In the genomic region with DNA sequence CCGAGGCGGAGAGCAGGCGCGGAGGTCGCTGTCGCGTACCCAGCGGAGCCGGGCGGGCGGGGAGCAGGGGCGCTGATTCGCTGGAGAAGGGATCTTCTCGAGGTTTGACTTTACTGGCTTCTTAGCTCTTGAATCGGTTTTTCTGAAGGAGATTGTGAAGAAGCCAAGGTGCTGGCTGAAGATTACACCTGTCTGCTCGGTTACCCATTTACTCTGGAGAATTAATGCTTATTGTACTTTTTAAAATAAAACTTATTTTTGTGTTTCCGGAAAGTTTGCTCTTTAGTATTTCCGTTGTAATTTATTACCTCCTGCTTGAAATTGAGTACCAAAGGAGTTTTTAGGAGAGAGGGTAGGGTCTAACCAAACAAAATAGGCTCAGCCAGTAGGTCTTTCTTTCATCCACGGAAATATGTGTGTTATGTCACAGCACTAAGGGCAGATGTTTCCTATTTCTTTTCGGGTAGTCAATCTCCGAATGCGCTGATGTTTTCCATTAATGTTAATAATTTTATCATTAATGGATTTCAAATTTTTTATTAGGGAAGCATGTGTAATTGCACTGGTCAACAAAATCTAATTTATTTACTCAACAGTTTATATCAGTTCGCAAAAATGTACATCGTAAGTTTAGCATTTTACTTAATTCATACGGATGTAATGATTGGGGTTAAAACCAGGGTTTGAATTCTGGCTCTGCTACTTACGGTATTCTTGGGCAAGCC, we compare ENCODE assay signal across 9 cellular contexts. TPM values are rescaled to one million over a fixed set of nuclear protein-coding genes. Genes with fewer than 3 reads are reported as not detected.
DNase-seq lines count a peak whose midpoint lies in the region; ATAC-seq and TF ChIP-seq lines count a peak whose summit lies in the region.
"Had no signal": no experiment of that assay in that cellular context is flagged by ENCODE, and none has a peak within 500 bp of the region (broad histone marks: within the 10 kb centered on the region; RNA-seq: fewer than 3 reads in every experiment).

No MANE protein-coding gene starts in this region.

- peaks cover 32% of the 10 kb centered on the region for H4K20me1 ChIP-seq in DND-41 (ENCODE audit: insufficient read depth, low read length)

- H3K79me2 ChIP-seq in DND-41 (ENCODE audit: insufficient read depth, low read length): peaks cover 53% of the 10 kb centered on the region

- DNase-seq in DND-41 (no peak), NB4 (ENCODE audit: low read depth) (peak; percentile 39), dermis microvascular lymphatic vessel endothelial cell (ENCODE audit: low read depth in 2 of 2) (peak; percentile 25 to 34), nephron progenitor cell (no peak), cerebellar cortex (ENCODE audit: low spot score) (no peak), GDM1 (lab: John Stamatoyannopoulos, UW) (no peak), DMS53 treated with DMSO at 0.1 percent for 48 hours (lab: John Stamatoyannopoulos, UW; ENCODE audit: unreplicated experiment) (no peak)

- no peaks in the 10 kb centered on the region for H3K9me3 ChIP-seq in DND-41 (ENCODE audit: insufficient read depth, low read length, severe bottlenecking)

- peak overlapping the region; percentile 69 for H2AFZ ChIP-seq in DND-41 (ENCODE audit: low read depth, low read length)

- no peak for TF ChIP-seq CTCF in DND-41 (IDR thresholded peaks at IDR 0.05; ENCODE audit: borderline replicate concordance, extremely low read depth, low read length, poor library complexity, severe bottlenecking)
- no peak for TF ChIP-seq CTCF in NB4 (IDR thresholded peaks at IDR 0.05; ENCODE audit: low read depth, low read length)
- TF ChIP-seq CTCF in nephron progenitor cell (IDR thresholded peaks at IDR 0.05): no peak

- H3K27me3 Mint-ChIP-seq in nephron progenitor cell (ENCODE audit: low read depth, poor library complexity): no peaks in the 10 kb centered on the region

- peaks cover 28% of the 10 kb centered on the region for H3K4me1 Mint-ChIP-seq in nephron progenitor cell

- peak overlapping the region; percentile 72 for H3K9ac ChIP-seq in DND-41 (ENCODE audit: low read depth, low read length)

- H3K4me1 ChIP-seq in DND-41 (ENCODE audit: insufficient read depth, low read length): peaks cover 42% of the 10 kb centered on the region

- peak overlapping the region; percentile 86 for H3K27ac ChIP-seq in DND-41 (ENCODE audit: low read length)

- peaks cover 38% of the 10 kb centered on the region for H3K9me3 Mint-ChIP-seq in nephron progenitor cell

- no peaks in the 10 kb centered on the region for H3K27me3 ChIP-seq in DND-41 (ENCODE audit: insufficient read depth, low read length, poor library complexity)

- TF ChIP-seq POLR2A in NB4 (IDR thresholded peaks at IDR 0.05; ENCODE audit: extremely low read depth, insufficient read length): no peak

- ATAC-seq in DND-41 (ENCODE audit: insufficient read depth, low read depth): peak; percentile 64
- ATAC-seq in GM19463 (IDR thresholded peaks at IDR 0.05; ENCODE audit: unreplicated experiment): no peak

- H3K4me2 ChIP-seq in DND-41 (ENCODE audit: insufficient read depth, low read length): peak overlapping the region; percentile 62

- H3K4me3 Mint-ChIP-seq in nephron progenitor cell: peak overlapping the region; percentile 96

- peaks cover 36% of the 10 kb centered on the region for H3K36me3 Mint-ChIP-seq in nephron progenitor cell (ENCODE audit: low read depth)

- H3K36me3 ChIP-seq in DND-41 (ENCODE audit: insufficient read depth, low read length): peaks cover 15% of the 10 kb centered on the region

- H3K27ac Mint-ChIP-seq in nephron progenitor cell: peak overlapping the region; percentile 100

- H3K4me3 ChIP-seq in DND-41 (ENCODE audit: low read depth in 1 of 2, low read length in 2 of 2) (peak overlapping the region; percentile 48 to 69), NB4 (ENCODE audit: low read depth, low read length) (peak overlapping the region; percentile 70)

RNA-seq across cellular contexts. Expression of gene GNG5, which starts 0.5 kb away (rescaled TPM):
- total RNA-seq in dermis microvascular lymphatic vessel endothelial cell: 10.1 and 17.8 TPM in 2 replicates

RNA-seq across cellular contexts. Expression of gene SPATA1, which starts 0.7 kb away (rescaled TPM):
- total RNA-seq in dermis microvascular lymphatic vessel endothelial cell: 0.13 and 0.38 TPM in 2 replicates
- total RNA-seq: RPMI7951 had no signal

RNA-seq across cellular contexts. Expression of gene RPF1, which starts 27.8 kb away (rescaled TPM):
- total RNA-seq in dermis microvascular lymphatic vessel endothelial cell: 18.5 and 20.0 TPM in 2 replicates

Comparison
In these comparisons a context has a peak if more than half of its experiments do, and no peak if none do; other contexts are left out.
1. DNase-seq: peak in NB4 (single experiment) and dermis microvascular lymphatic vessel endothelial cell (2 of 2); none in DND-41 (single experiment), nephron progenitor cell (single experiment), cerebellar cortex (single experiment), GDM1 (single experiment) and DMS53 treated with DMSO at 0.1 percent for 48 hours (single experiment).